Comparison of ENCODE assay signal across 13 cellular contexts in genomic region chr6:135212935-135213334, GRCh38. TPM values are rescaled to one million over a fixed set of nuclear protein-coding genes. Genes with fewer than 3 reads are reported as not detected.
A peak's percentile ranks its signal among the peaks of the same experiment; 100 is the strongest.
DNase-seq lines count a peak whose midpoint lies in the region; ATAC-seq and TF ChIP-seq lines count a peak whose summit lies in the region.
"Had no signal": no experiment of that assay in that cellular context is flagged by ENCODE, and none has a peak within 500 bp of the region (broad histone marks: within the 10 kb centered on the region; RNA-seq: fewer than 3 reads in every experiment).

No MANE protein-coding gene starts in this region.

- peaks cover 15% of the 10 kb centered on the region for H3K4me1 ChIP-seq in GM23338 (ENCODE audit: insufficient read depth)
- H3K4me1 ChIP-seq: Peyer's patch had no signal

- H3K9me3 Mint-ChIP-seq in activated naive CD8-positive, alpha-beta T cell treated with anti-CD3 and anti-CD28 coated beads, Interleukin-2, amount 10 ng/mL, durations not matched to agents 7 days and 5 days, result no peaks in the 10 kb centered on the region
- peaks cover 12% of the 10 kb centered on the region for H3K9me3 Mint-ChIP-seq in GM23338

- H3K27ac Mint-ChIP-seq in activated naive CD8-positive, alpha-beta T cell treated with anti-CD3 and anti-CD28 coated beads, Interleukin-2, amount 10 ng/mL, durations not matched to agents 7 days and 5 days, result peak overlapping the region; percentile 80
- H3K27ac Mint-ChIP-seq in GM23338, result no peak overlapping the region

- no peak overlapping the region for H3K27ac ChIP-seq in GM23338 (ENCODE audit: low read depth)
- H3K27ac ChIP-seq: hepatocyte, Peyer's patch had no signal

- H3F3A ChIP-seq in GM23338 (replicated peaks; ENCODE audit: low read depth), result no peaks in the 10 kb centered on the region

- ATAC-seq in activated naive CD8-positive, alpha-beta T cell treated with anti-CD3 and anti-CD28 coated beads, Interleukin-2, amount 10 ng/mL, durations not matched to agents 7 days and 5 days (ENCODE audit: low read depth), result peak; percentile 73
- ATAC-seq in GM23338, result no peak

- no peaks in the 10 kb centered on the region for H3K36me3 ChIP-seq in BJ (ENCODE audit: control insufficient read depth, insufficient read depth, low read length)
- H3K36me3 ChIP-seq in GM23338 (ENCODE audit: insufficient read depth), result peaks cover 6% of the 10 kb centered on the region; the same call in 1 of the 2 replicates

- TF ChIP-seq CTCF in BJ (IDR thresholded peaks at IDR 0.05; ENCODE audit: insufficient read depth, low read depth, low read length), result no peak
- TF ChIP-seq CTCF in GM23338 (conservative IDR thresholded peaks at IDR 0.05; ENCODE audit: low read depth in 2 of 2), result no peak

- H3K27me3 Mint-ChIP-seq in activated naive CD8-positive, alpha-beta T cell treated with anti-CD3 and anti-CD28 coated beads, Interleukin-2, amount 10 ng/mL, durations not matched to agents 7 days and 5 days, result no peaks in the 10 kb centered on the region
- H3K27me3 Mint-ChIP-seq in GM23338 (ENCODE audit: insufficient read depth, low read depth, poor library complexity), result peaks cover 2% of the 10 kb centered on the region

- no peaks in the 10 kb centered on the region for H4K20me1 ChIP-seq in GM23338 (replicated peaks; ENCODE audit: insufficient read depth)

- no peak overlapping the region for H3K4me2 ChIP-seq in GM23338
- H3K4me2 ChIP-seq: hepatocyte had no signal

- H3K27me3 ChIP-seq in BJ (ENCODE audit: control insufficient read depth, insufficient read depth, low read length), result no peaks in the 10 kb centered on the region
- no peaks in the 10 kb centered on the region for H3K27me3 ChIP-seq in GM23338 (ENCODE audit: insufficient read depth)
- H3K27me3 ChIP-seq: hepatocyte, Peyer's patch had no signal

- CTCF ChIA-PET in BJ (lab: Yijun Ruan, JAX), result interaction anchor here (0.6 kb wide), 1 partner anchor 21 kb away, joined by 3 read pairs; no protein-coding TSS in a partner anchor

- H3K4me3 Mint-ChIP-seq in activated naive CD8-positive, alpha-beta T cell treated with anti-CD3 and anti-CD28 coated beads, Interleukin-2, amount 10 ng/mL, durations not matched to agents 7 days and 5 days, result peak overlapping the region; percentile 58
- no peak overlapping the region for H3K4me3 Mint-ChIP-seq in GM23338
- H3K4me3 Mint-ChIP-seq: H9 had no signal

- H2AFZ ChIP-seq in GM23338, result no peak overlapping the region
- H2AFZ ChIP-seq: hepatocyte had no signal

- peak; percentile 26 for DNase-seq in BJ (ENCODE audit: low read depth)
- DNase-seq in HT1080 (ENCODE audit: low read depth), result peak; percentile 18
- DNase-seq in activated naive CD8-positive, alpha-beta T cell treated with anti-CD3 and anti-CD28 coated beads, Interleukin-2, amount 10 ng/mL, durations not matched to agents 7 days and 5 days, result no peak
- DNase-seq in iris pigment epithelial cell (ENCODE audit: low read depth), result peak; percentile 74
- no peak for DNase-seq in GM23338 (ENCODE audit: low spot score)
- DNase-seq in DMS 273 (lab: John Stamatoyannopoulos, UW; ENCODE audit: unreplicated experiment), result no peak
- no peak for DNase-seq in NOMO-1 treated with dmso at 0.1 percent for 144 hours (lab: John Stamatoyannopoulos, UW; ENCODE audit: unreplicated experiment)
- DNase-seq in NCI-H1048 (lab: John Stamatoyannopoulos, UW), result no peak
- DNase-seq: H9, NCI-H2029, Peyer's patch had no signal

- H3K36me3 Mint-ChIP-seq in activated naive CD8-positive, alpha-beta T cell treated with anti-CD3 and anti-CD28 coated beads, Interleukin-2, amount 10 ng/mL, durations not matched to agents 7 days and 5 days, result peaks cover 28% of the 10 kb centered on the region
- peaks cover 13% of the 10 kb centered on the region for H3K36me3 Mint-ChIP-seq in GM23338 (ENCODE audit: low read depth)

- POLR2A ChIA-PET in BJ (lab: Charles Lee), result interaction anchor here (0.5 kb wide), 1 partner anchor 1313 kb away, joined by 3 read pairs; no protein-coding TSS in a partner anchor
- POLR2A ChIA-PET in activated naive CD8-positive, alpha-beta T cell treated with anti-CD3 and anti-CD28 coated beads, Interleukin-2, amount 10 ng/mL, durations not matched to agents 7 days and 5 days (lab: Charles Lee), result interaction anchor here (0.9 to 1.1 kb wide), 2 partner anchors 8 to 158 kb away, joined by 3 read pairs; partner anchors contain the start of gene HBS1L

- H3K4me3 ChIP-seq in BJ (ENCODE audit: low read depth, low read length), result no peak overlapping the region
- H3K4me3 ChIP-seq in GM23338, result no peak overlapping the region
- H3K4me3 ChIP-seq: hepatocyte, Peyer's patch, skin epidermis had no signal

- no peaks in the 10 kb centered on the region for H3K79me2 ChIP-seq in GM23338 (replicated peaks; ENCODE audit: insufficient read depth)
- H3K79me2 ChIP-seq: hepatocyte had no signal

- H3K4me1 Mint-ChIP-seq in activated naive CD8-positive, alpha-beta T cell treated with anti-CD3 and anti-CD28 coated beads, Interleukin-2, amount 10 ng/mL, durations not matched to agents 7 days and 5 days, result peaks cover 34% of the 10 kb centered on the region
- peaks cover 7% of the 10 kb centered on the region for H3K4me1 Mint-ChIP-seq in GM23338

- H3K9me2 ChIP-seq in GM23338 (ENCODE audit: insufficient read depth), result no peaks in the 10 kb centered on the region

TF ChIP-seq in GM23338, 12 proteins besides CTCF, POLR2A, EP300 and RAD21:
- no peak for TF ChIP-seq POLR2AphosphoS5 (IDR thresholded peaks at IDR 0.05; ENCODE audit: low read depth)
- no peak for TF ChIP-seq REST (IDR thresholded peaks at IDR 0.05; ENCODE audit: unreplicated experiment)
- TF ChIP-seq EZH2phosphoT487 (IDR thresholded peaks at IDR 0.05; ENCODE audit: unreplicated experiment), result no peak
- no peak for TF ChIP-seq ETS1 (IDR thresholded peaks at IDR 0.05)
- no peak for TF ChIP-seq STAT1 (IDR thresholded peaks at IDR 0.05; ENCODE audit: unreplicated experiment)
- TF ChIP-seq EZH2 (IDR thresholded peaks at IDR 0.05; ENCODE audit: low read depth, unreplicated experiment), result no peak

RNA-seq across cellular contexts. Expression of gene MYB, which starts 31.8 kb away (rescaled TPM):
- polyA plus RNA-seq in BJ (2011; rRNA removed) (0.06 and 0.11 TPM in 2 replicates), GM23338 (2016; fragmentation: Nextera tagmentation; extraction: Ambion mirVana) (3.0 and 4.2 TPM in 2 replicates)
- 0.31 and 0.62 TPM in 2 replicates for polyA minus RNA-seq in BJ (2011; rRNA and poly(A)+ RNA removed)
- 0.40 TPM in 2 replicates for total RNA-seq in HT1080 (2014; rRNA removed; shearing (Covaris generic))
- polyA plus RNA-seq in HT1080 (2015; cell fraction: cytosol; rRNA removed), result 0.43 and 0.81 TPM in 2 replicates
- polyA plus RNA-seq in HT1080 (2015; cell fraction: nucleus; rRNA removed), result 0.93 and 1.2 TPM in 2 replicates
- 1 to 10 TPM; 8.4 to 8.8 TPM for total RNA-seq in activated naive CD8-positive, alpha-beta T cell treated with anti-CD3 and anti-CD28 coated beads, Interleukin-2, amount 10 ng/mL, durations not matched to agents 7 days and 5 days
- 7.9 and 10.4 TPM in 2 replicates for total RNA-seq in GM23338 (2014; rRNA removed; shearing (Covaris generic))

Comparison
In these comparisons a context has a peak if more than half of its experiments do, and no peak if none do; other contexts are left out.
1. DNase-seq: peak in BJ (single experiment), HT1080 (single experiment) and iris pigment epithelial cell (single experiment); none in activated naive CD8-positive, alpha-beta T cell treated with anti-CD3 and anti-CD28 coated beads, Interleukin-2, amount 10 ng/mL, durations not matched to agents 7 days and 5 days (single experiment), GM23338 (single experiment), DMS 273 (single experiment), NOMO-1 treated with dmso at 0.1 percent for 144 hours (single experiment) and NCI-H1048 (single experiment).